23 cellular contexts compared by ENCODE assay signal in the genomic region with DNA sequence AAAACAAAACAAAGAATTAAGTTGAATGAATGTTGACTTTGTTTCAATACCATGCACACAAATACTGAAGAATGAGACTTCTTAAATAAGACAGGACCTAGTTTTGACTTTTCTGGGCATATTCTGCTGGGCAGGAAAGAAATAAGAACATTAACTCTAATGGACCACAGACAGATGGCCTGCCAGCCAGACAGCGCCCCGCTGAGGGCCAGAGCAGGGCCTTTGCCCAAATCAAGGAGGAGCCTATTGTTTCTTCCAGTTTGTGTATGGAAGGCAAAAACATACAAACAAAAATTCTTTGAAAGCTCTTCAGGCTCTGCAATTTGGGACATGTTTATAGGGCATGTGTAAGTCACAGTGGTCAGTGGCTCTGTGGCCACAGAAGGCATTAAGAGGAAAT.
"Had no signal": no experiment of that assay in that cellular context is flagged by ENCODE, and none has a peak within 500 bp of the region (broad histone marks: within the 10 kb centered on the region; RNA-seq: fewer than 3 reads in every experiment).

No MANE protein-coding gene starts in this region.

- H3K27me3 Mint-ChIP-seq: dendritic cell treated with granulocyte-macrophage colony-stimulating factor and Interleukin-4, amounts not matched to agents 40 ng/mL and 50 ng/mL, for 4 days; progenitor cell of endocrine pancreas had no signal

- H3K4me3 ChIP-seq: esophagus muscularis mucosa, gastrocnemius medialis, mucosa of descending colon, pancreas, smooth muscle cell, suprapubic skin, tibial artery, upper lobe of right lung, vagina had no signal

- H3K9me3 Mint-ChIP-seq: dendritic cell treated with granulocyte-macrophage colony-stimulating factor and Interleukin-4, amounts not matched to agents 40 ng/mL and 50 ng/mL, for 4 days; effector memory CD8-positive, alpha-beta T cell; naive thymus-derived CD8-positive, alpha-beta T cell; stimulated activated effector memory CD8-positive, alpha-beta T cell treated with anti-CD3 and anti-CD28 coated beads, Interleukin-12 subunit alpha, Interleukin-12 subunit beta, amount 100 ng/mL, for 72 hours had no signal

- H3K36me3 Mint-ChIP-seq: naive thymus-derived CD8-positive, alpha-beta T cell; stimulated activated effector memory CD8-positive, alpha-beta T cell treated with anti-CD3 and anti-CD28 coated beads, Interleukin-12 subunit alpha, Interleukin-12 subunit beta, amount 100 ng/mL, for 72 hours had no signal

- H3K4me1 Mint-ChIP-seq: stimulated activated effector memory CD8-positive, alpha-beta T cell treated with anti-CD3 and anti-CD28 coated beads, Interleukin-12 subunit alpha, Interleukin-12 subunit beta, amount 100 ng/mL, for 72 hours had no signal

- ATAC-seq: effector memory CD8-positive, alpha-beta T cell; gastrocnemius medialis; left lobe of liver; naive thymus-derived CD8-positive, alpha-beta T cell; pancreas; right cardiac atrium; stimulated activated effector memory CD8-positive, alpha-beta T cell treated with anti-CD3 and anti-CD28 coated beads, Interleukin-12 subunit alpha, Interleukin-12 subunit beta, amount 100 ng/mL, for 72 hours; stimulated activated naive CD8-positive, alpha-beta T cell treated with anti-CD3 and anti-CD28 coated beads, Interleukin-15, Interleukin-2, amounts not matched to agents 100 U/mL and 50 U/mL, for 24 hours; upper lobe of right lung had no signal

- H3K4me3 Mint-ChIP-seq: dendritic cell treated with granulocyte-macrophage colony-stimulating factor and Interleukin-4, amounts not matched to agents 40 ng/mL and 50 ng/mL, for 4 days; effector memory CD8-positive, alpha-beta T cell; naive thymus-derived CD8-positive, alpha-beta T cell; stimulated activated effector memory CD8-positive, alpha-beta T cell treated with anti-CD3 and anti-CD28 coated beads, Interleukin-12 subunit alpha, Interleukin-12 subunit beta, amount 100 ng/mL, for 72 hours had no signal

- H3K27ac ChIP-seq: epithelial cell of prostate, esophagus muscularis mucosa, gastrocnemius medialis, pancreas, suprapubic skin, tibial artery, upper lobe of right lung, vagina had no signal

- H3K4me1 ChIP-seq: esophagus muscularis mucosa, gastrocnemius medialis, pancreas, suprapubic skin, tibial artery, upper lobe of right lung, vagina had no signal

- H3K27me3 ChIP-seq: esophagus muscularis mucosa, gastrocnemius medialis, pancreas, suprapubic skin, tibial artery, upper lobe of right lung, vagina had no signal

- H3K36me3 ChIP-seq: esophagus muscularis mucosa, gastrocnemius medialis, pancreas, suprapubic skin, tibial artery, upper lobe of right lung, vagina had no signal

- H3K27ac Mint-ChIP-seq: dendritic cell treated with granulocyte-macrophage colony-stimulating factor and Interleukin-4, amounts not matched to agents 40 ng/mL and 50 ng/mL, for 4 days; effector memory CD8-positive, alpha-beta T cell; progenitor cell of endocrine pancreas; stimulated activated effector memory CD8-positive, alpha-beta T cell treated with anti-CD3 and anti-CD28 coated beads, Interleukin-12 subunit alpha, Interleukin-12 subunit beta, amount 100 ng/mL, for 72 hours had no signal

- DNase-seq: effector memory CD8-positive, alpha-beta T cell; gastrocnemius medialis; islet precursor cell; mammary epithelial cell; mucosa of descending colon; naive thymus-derived CD8-positive, alpha-beta T cell; occipital lobe; pancreas; right cardiac atrium; stimulated activated CD4-positive, alpha-beta T cell treated with anti-CD3 and anti-CD28 coated beads, Interleukin-4, amount 100 ng/mL, for 1 hour; stimulated activated CD8-positive, alpha-beta memory T cell treated with anti-CD3 and anti-CD28 coated beads, Interleukin-4, amount 100 ng/mL, for 48 hours; stimulated activated naive CD8-positive, alpha-beta T cell treated with anti-CD3 and anti-CD28 coated beads, Interleukin-15, Interleukin-2, amounts not matched to agents 100 U/mL and 50 U/mL, for 24 hours; tibial artery; upper lobe of right lung had no signal

- H3K9me3 ChIP-seq: esophagus muscularis mucosa, gastrocnemius medialis, mucosa of descending colon, pancreas, suprapubic skin, tibial artery, upper lobe of right lung, vagina had no signal
